ENCODE assay signal across 1 cellular context in genomic region chr9:33267368-33267767, GRCh38.
TF ChIP-seq lines count a peak whose summit lies in the region.

No MANE protein-coding gene starts in this region.

TF ChIP-seq in SK-N-SH, 30 proteins besides CTCF, POLR2A, EP300 and RAD21:
- TF ChIP-seq PBX3 (IDR thresholded peaks at IDR 0.05) (no peak), YY1 (IDR thresholded peaks at IDR 0.05; ENCODE audit: low read depth) (no peak), USF2 (IDR thresholded peaks at IDR 0.05; ENCODE audit: borderline replicate concordance, low read depth, low read length) (no peak), NRF1 (IDR thresholded peaks at IDR 0.05; ENCODE audit: low read depth, low read length) (no peak), MAX (IDR thresholded peaks at IDR 0.05; ENCODE audit: low read depth) (no peak), SIN3A (IDR thresholded peaks at IDR 0.05; ENCODE audit: borderline replicate concordance, low read depth, low read length) (no peak), REST (IDR thresholded peaks at IDR 0.05; ENCODE audit: low read depth, low read length) (no peak), EZH2phosphoT487 (IDR thresholded peaks at IDR 0.05; ENCODE audit: borderline replicate concordance, low read depth) (no peak), RXRA (IDR thresholded peaks at IDR 0.05; ENCODE audit: borderline replicate concordance, low read depth) (no peak), TAF1 (IDR thresholded peaks at IDR 0.05; ENCODE audit: borderline replicate concordance, low read depth, low read length) (no peak), JUND (IDR thresholded peaks at IDR 0.05) (no peak), FOXJ3 (CRISPR knock-in tag; IDR thresholded peaks at IDR 0.05) (no peak), SMC3 (IDR thresholded peaks at IDR 0.05; ENCODE audit: low read depth, low read length) (no peak), MEF2A (IDR thresholded peaks at IDR 0.05; ENCODE audit: borderline replicate concordance, low read depth) (no peak), GATA2 (CRISPR knock-in tag; IDR thresholded peaks at IDR 0.05) (no peak), RCOR1 (IDR thresholded peaks at IDR 0.05; ENCODE audit: low read length) (no peak), FOSL2 (IDR thresholded peaks at IDR 0.05; ENCODE audit: borderline replicate concordance, low read depth) (no peak), RFX5 (IDR thresholded peaks at IDR 0.05; ENCODE audit: low read length) (no peak), USF1 (IDR thresholded peaks at IDR 0.05; ENCODE audit: borderline replicate concordance, low read depth) (no peak)
